In genomic region chr1:59485171-59485570, GRCh38 we compare ENCODE assay signal across 13 cellular contexts.
DNase-seq lines count a peak whose midpoint lies in the region; ATAC-seq and TF ChIP-seq lines count a peak whose summit lies in the region.
"Had no signal": no experiment of that assay in that cellular context is flagged by ENCODE, and none has a peak within 500 bp of the region (broad histone marks: within the 10 kb centered on the region; RNA-seq: fewer than 3 reads in every experiment).

No MANE protein-coding gene starts in this region.

- no peak overlapping the region for H2AK5ac ChIP-seq in H9 (ENCODE audit: insufficient read length, low read length)

- no peak for ATAC-seq in HG03097 (IDR thresholded peaks at IDR 0.05; ENCODE audit: low FRiP score, unreplicated experiment)

- H3K79me1 ChIP-seq in H9 (ENCODE audit: insufficient read depth, low read depth, low read length, poor library complexity, severe bottlenecking), result no peaks in the 10 kb centered on the region

- no peaks in the 10 kb centered on the region for H3K23me2 ChIP-seq in H9 (ENCODE audit: insufficient read length, low read depth, low read length, poor library complexity, severe bottlenecking)

- H3K79me2 ChIP-seq in H9 (ENCODE audit: insufficient read depth, low read length), result no peaks in the 10 kb centered on the region

- no peak overlapping the region for H4K8ac ChIP-seq in H9 (replicated peaks; ENCODE audit: insufficient read length, low read depth, low read length)

- H3K27me3 ChIP-seq in H9 (ENCODE audit: insufficient read depth, low read length) (no peaks in the 10 kb centered on the region), SJCRH30 (no peaks in the 10 kb centered on the region), ascending aorta (no peaks in the 10 kb centered on the region)
- H3K27me3 ChIP-seq: BLaER1 treated with 17β-estradiol and CSF1 and Interleukin-3, amounts not matched to agents 10 nM and 100 nM had no signal

- no CpG with 5 or more reads among the region's 2 CpGs for WGBS in H9 (ENCODE audit: extremely low coverage, insufficient read length, low lambda C conversion rate)

- H3K27ac ChIP-seq in H9 (ENCODE audit: insufficient read length, low read depth, low read length), result no peak overlapping the region
- H3K27ac ChIP-seq in SJCRH30, result peak overlapping the region; percentile 67; the same call in 1 of the 2 replicates
- H3K27ac ChIP-seq in ascending aorta, result no peak overlapping the region
- H3K27ac ChIP-seq: BLaER1 treated with 17β-estradiol and CSF1 and Interleukin-3, amounts not matched to agents 10 nM and 100 nM had no signal

- no peak overlapping the region for H2BK20ac ChIP-seq in H9 (ENCODE audit: low read depth, low read length, poor library complexity, severe bottlenecking)

- no peak overlapping the region for H3K56ac ChIP-seq in H9 (ENCODE audit: insufficient read length, low read depth, low read length)

- H3K4me3 Mint-ChIP-seq in H9, result no peak overlapping the region
- H3K4me3 Mint-ChIP-seq: CD4-positive, CD25-positive, alpha-beta regulatory T cell had no signal

- TF ChIP-seq CTCF in H9 (conservative IDR thresholded peaks at IDR 0.05) (no peak), ascending aorta (IDR thresholded peaks at IDR 0.05) (no peak)

- no peak overlapping the region for H2BK5ac ChIP-seq in H9 (ENCODE audit: insufficient read length, low read length)

- no peak overlapping the region for H4K91ac ChIP-seq in H9 (ENCODE audit: insufficient read length, low read depth, low read length)

- peak; percentile 39 for DNase-seq in H9
- DNase-seq in SJCRH30, result no peak
- DNase-seq in iPS DF 19.7 (ENCODE audit: low read depth, low spot score), result peak; percentile 5
- no peak for DNase-seq in DMS153 (lab: John Stamatoyannopoulos, UW)
- DNase-seq in ascending aorta (ENCODE audit: low spot score in 2 of 2), result no peak
- DNase-seq in NCI-H146 (lab: John Stamatoyannopoulos, UW), result no peak
- DNase-seq: ACHN; CD4-positive, CD25-positive, alpha-beta regulatory T cell; GM23248; KG1 had no signal

- no peak overlapping the region for H3K4ac ChIP-seq in H9 (ENCODE audit: low read depth, low read length)

- H3K4me3 ChIP-seq in SJCRH30, result no peak overlapping the region
- H3K4me3 ChIP-seq in ascending aorta, result no peak overlapping the region
- H3K4me3 ChIP-seq: BLaER1 treated with 17β-estradiol and CSF1 and Interleukin-3, amounts not matched to agents 10 nM and 100 nM; GM23248; HAP-1 had no signal

- H3K36me3 ChIP-seq in SJCRH30 (no peaks in the 10 kb centered on the region), ascending aorta (no peaks in the 10 kb centered on the region)
- H3K36me3 ChIP-seq: BLaER1 treated with 17β-estradiol and CSF1 and Interleukin-3, amounts not matched to agents 10 nM and 100 nM; HAP-1 had no signal

- H3K9me3 ChIP-seq in H9 (ENCODE audit: control insufficient read depth, low read depth, low read length) (no peaks in the 10 kb centered on the region), SJCRH30 (replicated peaks) (no peaks in the 10 kb centered on the region), ascending aorta (no peaks in the 10 kb centered on the region)
- H3K9me3 ChIP-seq: BLaER1 treated with 17β-estradiol and CSF1 and Interleukin-3, amounts not matched to agents 10 nM and 100 nM; HAP-1 had no signal

- H3T11ph ChIP-seq in H9 (ENCODE audit: low read length), result no peak overlapping the region

- H3K9me3 Mint-ChIP-seq in H9, result no peaks in the 10 kb centered on the region
- H3K9me3 Mint-ChIP-seq: CD4-positive, CD25-positive, alpha-beta regulatory T cell had no signal

- H3K14ac ChIP-seq in H9 (ENCODE audit: insufficient read depth, low read length), result no peak overlapping the region

- H3K36me3 Mint-ChIP-seq in H9 (ENCODE audit: insufficient read depth in 1 of 3, low read depth in 3 of 3), result no peaks in the 10 kb centered on the region
- H3K36me3 Mint-ChIP-seq: CD4-positive, CD25-positive, alpha-beta regulatory T cell had no signal

- no peak overlapping the region for H2BK15ac ChIP-seq in H9 (ENCODE audit: low read depth, low read length)

- intact Hi-C loops in ascending aorta (cut with DNase I), result no loop called here

- no peaks in the 10 kb centered on the region for H4K20me1 ChIP-seq in H9 (ENCODE audit: control insufficient read depth, insufficient read depth, insufficient read length)
- H4K20me1 ChIP-seq: BLaER1 treated with 17β-estradiol and CSF1 and Interleukin-3, amounts not matched to agents 10 nM and 100 nM had no signal

- peaks cover 2 to 3% of the 10 kb centered on the region in 2 experiments; a peak in 2 of 4 replicates for H3K4me1 Mint-ChIP-seq in H9

- no peak overlapping the region for H2BK12ac ChIP-seq in H9 (ENCODE audit: insufficient read length, low read depth, low read length)

- no peak overlapping the region for H3K23ac ChIP-seq in H9 (ENCODE audit: insufficient read length, low read depth, low read length)

- no peak overlapping the region for H3K18ac ChIP-seq in H9 (ENCODE audit: insufficient read length, low read depth, low read length)

- no peak overlapping the region; a peak in 1 of 7 replicates for H3K27ac Mint-ChIP-seq in H9
- H3K27ac Mint-ChIP-seq: CD4-positive, CD25-positive, alpha-beta regulatory T cell had no signal

- H2AFZ ChIP-seq in H9 (ENCODE audit: low read length), result no peak overlapping the region
- H2AFZ ChIP-seq: GM23248 had no signal

- no peak overlapping the region for H4K5ac ChIP-seq in H9 (ENCODE audit: insufficient read length, low read depth, low read length)

- H3K27me3 Mint-ChIP-seq in H9 (ENCODE audit: low read depth), result no peaks in the 10 kb centered on the region
- H3K27me3 Mint-ChIP-seq: CD4-positive, CD25-positive, alpha-beta regulatory T cell had no signal

- H3K9ac ChIP-seq in H9 (ENCODE audit: extremely low read depth, insufficient read length, low read length), result no peak overlapping the region
- H3K9ac ChIP-seq: BLaER1 treated with 17β-estradiol and CSF1 and Interleukin-3, amounts not matched to agents 10 nM and 100 nM; GM23248 had no signal

- no peak overlapping the region for H2BK120ac ChIP-seq in H9 (ENCODE audit: low read depth, low read length, poor library complexity, severe bottlenecking)

- no peak overlapping the region for H3K4me2 ChIP-seq in H9 (ENCODE audit: insufficient read depth, insufficient read length, low read length)
- H3K4me2 ChIP-seq: BLaER1 treated with 17β-estradiol and CSF1 and Interleukin-3, amounts not matched to agents 10 nM and 100 nM had no signal

- no peaks in the 10 kb centered on the region for H3K4me1 ChIP-seq in H9 (ENCODE audit: insufficient read depth, low read length)
- H3K4me1 ChIP-seq in SJCRH30, result peaks cover 43% of the 10 kb centered on the region
- H3K4me1 ChIP-seq in ascending aorta, result no peaks in the 10 kb centered on the region
- H3K4me1 ChIP-seq: HAP-1 had no signal

Comparison
In these comparisons a context has a peak if more than half of its experiments do, and no peak if none do; other contexts are left out.
1. DNase-seq: peak in H9 (single experiment) and iPS DF 19.7 (single experiment); none in SJCRH30 (0 of 2), DMS153 (single experiment), ascending aorta (0 of 2) and NCI-H146 (single experiment).